In genomic region chr7:70383369-70383768, GRCh38 we compare ENCODE assay signal across 14 cellular contexts.
DNase-seq lines count a peak whose midpoint lies in the region; ATAC-seq and TF ChIP-seq lines count a peak whose summit lies in the region.
"Had no signal": no experiment of that assay in that cellular context is flagged by ENCODE, and none has a peak within 500 bp of the region (broad histone marks: within the 10 kb centered on the region; RNA-seq: fewer than 3 reads in every experiment).

No MANE protein-coding gene starts in this region.

- TF ChIP-seq POLR2A in prostate gland (IDR thresholded peaks at IDR 0.05): no peak

- intact Hi-C loops in tibial artery (cut with DNase I; ENCODE audit: low total_unique reads): no loop called here
- intact Hi-C loops in prostate gland (cut with DNase I): no loop called here

- TF ChIP-seq CTCF in tibial artery (IDR thresholded peaks at IDR 0.05) (no peak), prostate gland (IDR thresholded peaks at IDR 0.05) (no peak)

- H3K27ac ChIP-seq in tibial artery (no peak overlapping the region), prostate gland (no peak overlapping the region)
- H3K27ac ChIP-seq: A549 had no signal

- H3K9me3 ChIP-seq in tibial artery: no peaks in the 10 kb centered on the region
- no peaks in the 10 kb centered on the region for H3K9me3 ChIP-seq in prostate gland
- H3K9me3 ChIP-seq: A549 had no signal

- H3K4me1 ChIP-seq in tibial artery: peaks cover 0 to 70% (median 22%) of the 10 kb centered on the region in 4 donors
- H3K4me1 ChIP-seq in prostate gland (replicated peaks): no peaks in the 10 kb centered on the region
- H3K4me1 ChIP-seq: A549 had no signal

- H3K4me3 ChIP-seq in tibial artery (no peak overlapping the region), prostate gland (no peak overlapping the region)
- H3K4me3 ChIP-seq: A549 had no signal

- peak; percentile 26 for ATAC-seq in SK-N-SH treated with all-trans-retinoic acid at 6 μM for 48 hours
- ATAC-seq: A549, Panc1 had no signal

- H3K36me3 ChIP-seq in tibial artery: no peaks in the 10 kb centered on the region
- no peaks in the 10 kb centered on the region for H3K36me3 ChIP-seq in prostate gland

- DNase-seq in NCI-H1694 (lab: John Stamatoyannopoulos, UW) (peak; percentile 69), inferior parietal cortex (ENCODE audit: extremely low spot score) (peak; percentile 41), superior temporal gyrus (ENCODE audit: extremely low spot score) (peak; percentile 70), tibial artery (no peak), NCI-H2081 treated with DMSO at 0.1 percent for 48 hours (lab: John Stamatoyannopoulos, UW) (no peak), prostate gland (ENCODE audit: low spot score) (no peak)
- DNase-seq: CD4-positive, alpha-beta T cell; COR-L47; DMS79; NCI-H1105; SIG-M5 had no signal

- H3K27me3 ChIP-seq in tibial artery (no peaks in the 10 kb centered on the region), prostate gland (replicated peaks; ENCODE audit: insufficient read depth) (no peaks in the 10 kb centered on the region)

- WGBS in prostate gland: 70% methylated on average over 1 of the region's 1 CpG

TF ChIP-seq in SK-N-SH treated with all-trans-retinoic acid at 6 μM for 48 hours, 23 proteins besides CTCF, POLR2A, EP300 and RAD21:
- TF ChIP-seq ZC3H10 (CRISPR knock-in tag; IDR thresholded peaks at IDR 0.05): no peak
- TF ChIP-seq ISL1 (CRISPR knock-in tag; IDR thresholded peaks at IDR 0.05): peak; percentile 96
- TF ChIP-seq GLIS3 (CRISPR knock-in tag; IDR thresholded peaks at IDR 0.05): 0 out of 2 replicates have a peak, but pooled peaks have one; percentile 64
- TF ChIP-seq BACH2 (CRISPR knock-in tag; IDR thresholded peaks at IDR 0.05; ENCODE audit: borderline replicate concordance): no peak
- no peak for TF ChIP-seq ZNF8 (CRISPR knock-in tag; IDR thresholded peaks at IDR 0.05)
- no peak for TF ChIP-seq PATZ1 (CRISPR knock-in tag; IDR thresholded peaks at IDR 0.05; ENCODE audit: borderline replicate concordance)
- peak; percentile 72 for TF ChIP-seq CSRNP3 (CRISPR knock-in tag; IDR thresholded peaks at IDR 0.05)
- peak; percentile 79; the same call in 1 of the 2 replicates for TF ChIP-seq CREB5 (CRISPR knock-in tag; IDR thresholded peaks at IDR 0.05; ENCODE audit: low read depth)
- TF ChIP-seq ARNTL (CRISPR knock-in tag; IDR thresholded peaks at IDR 0.05; ENCODE audit: borderline replicate concordance, low read depth): no peak
- TF ChIP-seq ZNF70 (CRISPR knock-in tag; IDR thresholded peaks at IDR 0.05): no peak
- TF ChIP-seq TSHZ2 (CRISPR knock-in tag; IDR thresholded peaks at IDR 0.05): peak; percentile 65; the same call in 1 of the 2 replicates
- peak; percentile 73; the same call in 1 of the 2 replicates for TF ChIP-seq ESRRG (CRISPR knock-in tag; IDR thresholded peaks at IDR 0.05)
- TF ChIP-seq CSDC2 (CRISPR knock-in tag; IDR thresholded peaks at IDR 0.05): 0 out of 2 replicates have a peak, but pooled peaks have one; percentile 16
- 0 out of 2 replicates have a peak, but pooled peaks have one; percentile 29 for TF ChIP-seq SNAI2 (CRISPR knock-in tag; IDR thresholded peaks at IDR 0.05)
- peak; percentile 61; the same call in 1 of the 2 replicates for TF ChIP-seq TCF4 (CRISPR knock-in tag; IDR thresholded peaks at IDR 0.05; ENCODE audit: borderline replicate concordance)

Comparison
In these comparisons a context has a peak if more than half of its experiments do, and no peak if none do; other contexts are left out.
1. DNase-seq: peak in NCI-H1694 (single experiment), inferior parietal cortex (single experiment) and superior temporal gyrus (single experiment); none in tibial artery (0 of 2), NCI-H2081 treated with DMSO at 0.1 percent for 48 hours (single experiment) and prostate gland (single experiment).